In genomic region chr17:52170963-52171572, GRCh38 we compare ENCODE assay signal across 9 cellular contexts. TPM values are rescaled to one million over a fixed set of nuclear protein-coding genes. Genes with fewer than 3 reads are reported as not detected.
DNase-seq lines count a peak whose midpoint lies in the region; ATAC-seq lines count a peak whose summit lies in the region.
"Had no signal": no experiment of that assay in that cellular context is flagged by ENCODE, and none has a peak within 500 bp of the region (broad histone marks: within the 10 kb centered on the region; RNA-seq: fewer than 3 reads in every experiment).

No MANE protein-coding gene starts in this region.

- H3K27ac Mint-ChIP-seq in CD4-positive, alpha-beta memory T cell = no peak overlapping the region
- H3K27ac Mint-ChIP-seq in T-helper 2 cell treated with Interferon-gamma antibody and Interleukin-4, amounts not matched to agents 5 μg/mL and 100 μg/mL, for 36 hours = no peak overlapping the region

- H3K27ac ChIP-seq in CD4-positive, alpha-beta memory T cell (ENCODE audit: low read depth, low read length) = no peak overlapping the region

- POLR2A ChIA-PET in CD4-positive, alpha-beta memory T cell (lab: Charles Lee; ENCODE audit: partially characterized antibody) = no interaction called here

- H3K4me1 ChIP-seq in CD4-positive, alpha-beta memory T cell (ENCODE audit: insufficient read depth, low read length) = no peaks in the 10 kb centered on the region

- H3K9me3 Mint-ChIP-seq in CD4-positive, alpha-beta memory T cell = peaks cover 0 to 2% (median 0%) of the 10 kb centered on the region in 8 donors
- no peaks in the 10 kb centered on the region for H3K9me3 Mint-ChIP-seq in T-helper 2 cell treated with Interferon-gamma antibody and Interleukin-4, amounts not matched to agents 5 μg/mL and 100 μg/mL, for 36 hours

- intact Hi-C loops in CD4-positive, alpha-beta memory T cell (cut with micrococcal nuclease) = no loop called here

- H3K4me3 Mint-ChIP-seq in CD4-positive, alpha-beta memory T cell = no peak overlapping the region
- no peak overlapping the region for H3K4me3 Mint-ChIP-seq in T-helper 2 cell treated with Interferon-gamma antibody and Interleukin-4, amounts not matched to agents 5 μg/mL and 100 μg/mL, for 36 hours

- H3K4me1 Mint-ChIP-seq in CD4-positive, alpha-beta memory T cell = no peaks in the 10 kb centered on the region
- no peaks in the 10 kb centered on the region for H3K4me1 Mint-ChIP-seq in T-helper 2 cell treated with Interferon-gamma antibody and Interleukin-4, amounts not matched to agents 5 μg/mL and 100 μg/mL, for 36 hours (ENCODE audit: low read depth)

- H3K36me3 Mint-ChIP-seq in CD4-positive, alpha-beta memory T cell = no peaks in the 10 kb centered on the region
- no peaks in the 10 kb centered on the region for H3K36me3 Mint-ChIP-seq in T-helper 2 cell treated with Interferon-gamma antibody and Interleukin-4, amounts not matched to agents 5 μg/mL and 100 μg/mL, for 36 hours (ENCODE audit: low read depth)

- CTCF ChIA-PET in CD4-positive, alpha-beta memory T cell (lab: Charles Lee; ENCODE audit: partially characterized antibody) = no interaction called here

- DNase-seq in DMS153 (lab: John Stamatoyannopoulos, UW) = peak; percentile 60
- peak; percentile 11 for DNase-seq in HK-2 (ENCODE audit: unreplicated experiment)
- DNase-seq in SHP77 treated with DMSO at 0.1 percent for 48 hours (lab: John Stamatoyannopoulos, UW) = peak; percentile 43
- DNase-seq in left kidney (ENCODE audit: low read depth, low spot score) = peak; percentile 71
- DNase-seq in CD4-positive, alpha-beta memory T cell = no peak
- DNase-seq in T-helper 2 cell treated with Interferon-gamma antibody and Interleukin-4, amounts not matched to agents 5 μg/mL and 100 μg/mL, for 36 hours (ENCODE audit: low spot score) = no peak
- DNase-seq in central memory CD4-positive, alpha-beta T cell = no peak

- H3K9me3 ChIP-seq in CD4-positive, alpha-beta memory T cell (ENCODE audit: control insufficient read depth in 1 of 2, low read length in 2 of 2) = no peaks in the 10 kb centered on the region

- no peak for ATAC-seq in GM18867 (IDR thresholded peaks at IDR 0.05; ENCODE audit: unreplicated experiment)

- no peaks in the 10 kb centered on the region for H3K36me3 ChIP-seq in CD4-positive, alpha-beta memory T cell (ENCODE audit: insufficient read depth, low read length)

- H3K27me3 ChIP-seq in CD4-positive, alpha-beta memory T cell (ENCODE audit: insufficient read depth, low read length) = no peaks in the 10 kb centered on the region

- no peak overlapping the region for H3K4me3 ChIP-seq in CD4-positive, alpha-beta memory T cell (ENCODE audit: low read length in 2 of 2)

- peaks cover 0 to under 1% of the 10 kb centered on the region in 2 donors for H3K27me3 Mint-ChIP-seq in CD4-positive, alpha-beta memory T cell
- H3K27me3 Mint-ChIP-seq in T-helper 2 cell treated with Interferon-gamma antibody and Interleukin-4, amounts not matched to agents 5 μg/mL and 100 μg/mL, for 36 hours (ENCODE audit: low read depth) = no peaks in the 10 kb centered on the region

RNA-seq across cellular contexts. Expression of gene CA10, which starts 12.6 kb away (rescaled TPM):
- total RNA-seq in CD4-positive, alpha-beta memory T cell = not detected
- under 1 TPM in 1 of 2 donors, not detected in 1; 0.57 TPM for polyA plus RNA-seq in CD4-positive, alpha-beta memory T cell
- total RNA-seq: T-helper 2 cell treated with Interferon-gamma antibody and Interleukin-4, amounts not matched to agents 100 ng/mL and 5 ng/mL, for 36 hours had no signal

Comparison
In these comparisons a context has a peak if more than half of its experiments do, and no peak if none do; other contexts are left out.
1. DNase-seq: peak in DMS153 (single experiment), HK-2 (single experiment), SHP77 treated with DMSO at 0.1 percent for 48 hours (single experiment) and left kidney (single experiment); none in CD4-positive, alpha-beta memory T cell (0 of 5), T-helper 2 cell treated with Interferon-gamma antibody and Interleukin-4, amounts not matched to agents 5 μg/mL and 100 μg/mL, for 36 hours (single experiment) and central memory CD4-positive, alpha-beta T cell (single experiment).